ENCODE assay signal across 24 cellular contexts in genomic region chr5:60563696-60564324, GRCh38.
"Had no signal": no experiment of that assay in that cellular context is flagged by ENCODE, and none has a peak within 500 bp of the region (broad histone marks: within the 10 kb centered on the region; RNA-seq: fewer than 3 reads in every experiment).

No MANE protein-coding gene starts in this region.

- H3K36me3 ChIP-seq: neural progenitor cell, ovary, stomach, thoracic aorta, thyroid gland, tibial nerve, upper lobe of left lung, vagina had no signal

- H2AFZ ChIP-seq: neural progenitor cell, parathyroid adenoma had no signal

- H3K9ac ChIP-seq: neural progenitor cell, parathyroid adenoma had no signal

- H3K4me3 ChIP-seq: neural progenitor cell, ovary, psoas muscle, skin epidermis, stomach, thoracic aorta, thyroid gland, tibial nerve, upper lobe of left lung, vagina had no signal

- ATAC-seq: natural killer cell; psoas muscle; right cardiac atrium; sciatic nerve; stimulated activated effector memory CD8-positive, alpha-beta T cell treated with anti-CD3 and anti-CD28 coated beads, Interleukin-12 subunit alpha, Interleukin-12 subunit beta, amount 100 ng/mL, for 72 hours; stimulated activated naive B cell treated with anti-CD40 and anti-IgM and Interleukin-4, amounts not matched to agents 10 μg/mL and 1 μg/mL and 100 μg/mL, for 72 hours had no signal

- H3K9me3 ChIP-seq: psoas muscle, thyroid gland, vagina had no signal

- DNase-seq: natural killer cell; occipital lobe; ovary; posterior cingulate gyrus; psoas muscle; right cardiac atrium; stimulated activated CD4-positive, alpha-beta T cell treated with anti-CD3 and anti-CD28 coated beads, Interleukin-15, amount 100 ng/mL, for 24 hours; stimulated activated CD4-positive, alpha-beta T cell treated with anti-CD3 and anti-CD28 coated beads, Interleukin-2, amount 100 ng/mL, for 24 hours; stimulated activated CD4-positive, alpha-beta T cell treated with anti-CD3 and anti-CD28 coated beads, Interleukin-2, amount 100 ng/mL, for 48 hours; stimulated activated CD4-positive, alpha-beta T cell treated with anti-CD3 and anti-CD28 coated beads, Interleukin-4, amount 100 ng/mL, for 24 hours; stimulated activated naive B cell treated with anti-CD40 and anti-IgM and Interleukin-4, amounts not matched to agents 10 μg/mL and 1 μg/mL and 100 μg/mL, for 72 hours; stimulated activated naive CD4-positive, alpha-beta T cell treated with Interleukin-2 at 50 U/mL for 16 hours; stomach; thyroid gland; upper lobe of left lung had no signal

- H3K27ac ChIP-seq: neural progenitor cell, ovary, parathyroid adenoma, psoas muscle, skin epidermis, stomach, thoracic aorta, thyroid gland, tibial nerve, upper lobe of left lung, vagina had no signal

- FAIRE-seq: urothelium cell line had no signal

- H3K4me1 ChIP-seq: neural progenitor cell, parathyroid adenoma, psoas muscle, stomach, thyroid gland, tibial nerve, upper lobe of left lung, vagina had no signal

- H3K4me2 ChIP-seq: neural progenitor cell had no signal

- H3K79me2 ChIP-seq: parathyroid adenoma had no signal

- H3K27me3 ChIP-seq: neural progenitor cell, ovary, stomach, thyroid gland, tibial nerve, upper lobe of left lung, vagina had no signal
